18 cellular contexts compared by ENCODE assay signal in the genomic region with DNA sequence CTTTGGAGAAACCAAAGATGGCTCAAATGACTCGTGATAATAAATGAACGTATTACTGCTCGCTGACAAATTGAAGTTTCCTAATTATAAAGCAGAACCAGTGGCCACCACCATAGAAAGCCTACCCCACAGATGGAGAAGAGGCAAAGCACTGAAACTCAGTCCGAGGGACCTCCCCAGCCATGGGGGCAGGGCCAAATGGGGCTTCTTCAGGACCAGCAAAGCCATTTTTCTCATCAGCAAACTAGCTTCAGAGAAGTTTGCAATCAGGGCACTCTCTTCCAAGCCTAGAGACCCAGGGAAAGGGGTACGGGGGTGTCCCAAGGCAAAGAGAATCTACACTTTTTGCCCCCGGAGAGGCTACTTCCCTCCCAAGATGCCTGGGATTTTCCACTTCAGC. TPM values are rescaled to one million over a fixed set of nuclear protein-coding genes. Genes with fewer than 3 reads are reported as not detected.
DNase-seq lines count a peak whose midpoint lies in the region; ATAC-seq, FAIRE-seq and TF ChIP-seq lines count a peak whose summit lies in the region.
"Had no signal": no experiment of that assay in that cellular context is flagged by ENCODE, and none has a peak within 500 bp of the region (broad histone marks: within the 10 kb centered on the region; RNA-seq: fewer than 3 reads in every experiment).

No MANE protein-coding gene starts in this region.

- no peak overlapping the region for H3K4me3 ChIP-seq in K562
- H3K4me3 ChIP-seq in stomach = no peak overlapping the region
- no peak overlapping the region for H3K4me3 ChIP-seq in PC-9
- H3K4me3 ChIP-seq: breast epithelium, skin epidermis, tibial nerve had no signal

- no peaks in the 10 kb centered on the region for H3K9me3 Mint-ChIP-seq in activated naive CD8-positive, alpha-beta T cell treated with anti-CD3 and anti-CD28 coated beads, Interleukin-2, amount 10 ng/mL, durations not matched to agents 7 days and 5 days
- no peaks in the 10 kb centered on the region for H3K9me3 Mint-ChIP-seq in activated naive CD8-positive, alpha-beta T cell treated with anti-CD3 and anti-CD28 coated beads, Interleukin-2, amount 50 U/mL, for 24 hours
- no peaks in the 10 kb centered on the region for H3K9me3 Mint-ChIP-seq in memory B cell
- H3K9me3 Mint-ChIP-seq: activated naive CD4-positive, alpha-beta T cell treated with anti-CD3 and anti-CD28 coated beads, Interleukin-2, amount 10 ng/mL, durations not matched to agents 7 days and 5 days had no signal

- FAIRE-seq in K562 (lab: Jason Lieb, UNC) = no peak

- POLR2A ChIA-PET in activated naive CD8-positive, alpha-beta T cell treated with anti-CD3 and anti-CD28 coated beads, Interleukin-2, amount 10 ng/mL, durations not matched to agents 7 days and 5 days (lab: Charles Lee) = no interaction called here
- POLR2A ChIA-PET in K562 (lab: Yijun Ruan, JAX) = interaction anchor here (0.7 to 4.2 kb wide), 5 partner anchors 10 to 60 kb away, joined by 3 to 21 read pairs (median 3); no protein-coding TSS in a partner anchor
- POLR2A ChIA-PET in PC-9 (lab: Charles Lee; ENCODE audit: unreplicated experiment) = no interaction called here

- in situ Hi-C loops in K562 (cut with MboI) = loop anchor here (5.0 kb wide), 1 partner anchor 160 kb away; no protein-coding TSS in a partner anchor

- intact Hi-C loops in K562 (cut with micrococcal nuclease) (no loop called here), stomach (cut with DNase I; ENCODE audit: low total_unique reads) (loop anchor here (10.0 kb wide), 1 partner anchor 158 kb away; no protein-coding TSS in a partner anchor), PC-9 (cut with micrococcal nuclease; ENCODE audit: unreplicated experiment) (no loop called here)

- DNase-seq in activated naive CD8-positive, alpha-beta T cell treated with anti-CD3 and anti-CD28 coated beads, Interleukin-2, amount 10 ng/mL, durations not matched to agents 7 days and 5 days = no peak
- no peak for DNase-seq in activated naive CD8-positive, alpha-beta T cell treated with anti-CD3 and anti-CD28 coated beads, Interleukin-2, amount 50 U/mL, for 24 hours
- DNase-seq in K562 (ENCODE audit: extremely low read depth in 1 of 4, low spot score in 3 of 4) (no peak), memory B cell (ENCODE audit: low spot score in 2 of 2) (no peak), stomach (no peak), PC-9 (no peak)
- DNase-seq: 8988T; activated CD4-positive, alpha-beta T cell treated with anti-CD3 and anti-CD28 coated beads, Interleukin-2, amount 50 U/mL, for 4 hours; activated naive CD4-positive, alpha-beta T cell treated with anti-CD3 and anti-CD28 coated beads, Interleukin-2, amount 10 ng/mL, durations not matched to agents 7 days and 5 days; CD4-positive, CD25-positive, alpha-beta regulatory T cell; GOT3; NCI-H748 treated with DMSO at 0.1 percent for 48 hours; occipital lobe had no signal

- TF ChIP-seq CTCF in K562 (IDR thresholded peaks at IDR 0.05 in 2 of 3, conservative IDR thresholded peaks at IDR 0.05 in 1 of 3; ENCODE audit: insufficient read depth in 2 of 3, low read depth in 1 of 3, low read length in 3 of 3) (no peak), stomach (IDR thresholded peaks at IDR 0.05) (no peak), PC-9 (conservative IDR thresholded peaks at IDR 0.05) (no peak)

- no peaks in the 10 kb centered on the region for H3K36me3 ChIP-seq in K562 (ENCODE audit: control insufficient read depth, insufficient read depth, low read length)
- no peaks in the 10 kb centered on the region for H3K36me3 ChIP-seq in stomach
- H3K36me3 ChIP-seq in PC-9 (ENCODE audit: low read depth) = no peaks in the 10 kb centered on the region
- H3K36me3 ChIP-seq: breast epithelium, tibial nerve had no signal

- H3K27me3 Mint-ChIP-seq in activated naive CD8-positive, alpha-beta T cell treated with anti-CD3 and anti-CD28 coated beads, Interleukin-2, amount 10 ng/mL, durations not matched to agents 7 days and 5 days = peaks cover 16% of the 10 kb centered on the region
- peaks cover 24% of the 10 kb centered on the region for H3K27me3 Mint-ChIP-seq in activated naive CD8-positive, alpha-beta T cell treated with anti-CD3 and anti-CD28 coated beads, Interleukin-2, amount 50 U/mL, for 24 hours
- no peaks in the 10 kb centered on the region for H3K27me3 Mint-ChIP-seq in memory B cell

- no peak overlapping the region; a peak in 1 of 4 replicates for H3K9ac ChIP-seq in K562 (ENCODE audit: insufficient read depth in 1 of 2, low read depth in 2 of 2, low read length in 2 of 2)

- no peak overlapping the region for H3K4me3 Mint-ChIP-seq in activated naive CD8-positive, alpha-beta T cell treated with anti-CD3 and anti-CD28 coated beads, Interleukin-2, amount 10 ng/mL, durations not matched to agents 7 days and 5 days
- no peak overlapping the region for H3K4me3 Mint-ChIP-seq in activated naive CD8-positive, alpha-beta T cell treated with anti-CD3 and anti-CD28 coated beads, Interleukin-2, amount 50 U/mL, for 24 hours
- peak overlapping the region; percentile 8 for H3K4me3 Mint-ChIP-seq in memory B cell
- H3K4me3 Mint-ChIP-seq: activated naive CD4-positive, alpha-beta T cell treated with anti-CD3 and anti-CD28 coated beads, Interleukin-2, amount 10 ng/mL, durations not matched to agents 7 days and 5 days; CD4-positive, CD25-positive, alpha-beta regulatory T cell had no signal

- peaks cover 3% of the 10 kb centered on the region for H3K36me3 Mint-ChIP-seq in activated naive CD8-positive, alpha-beta T cell treated with anti-CD3 and anti-CD28 coated beads, Interleukin-2, amount 10 ng/mL, durations not matched to agents 7 days and 5 days
- no peaks in the 10 kb centered on the region for H3K36me3 Mint-ChIP-seq in activated naive CD8-positive, alpha-beta T cell treated with anti-CD3 and anti-CD28 coated beads, Interleukin-2, amount 50 U/mL, for 24 hours (ENCODE audit: low read depth)
- no peaks in the 10 kb centered on the region for H3K36me3 Mint-ChIP-seq in memory B cell
- H3K36me3 Mint-ChIP-seq: CD4-positive, CD25-positive, alpha-beta regulatory T cell had no signal

- BruUV-seq in K562 (replicated peaks; lab: Mats Ljungman, UMichigan) = no TSS peak
- BruUV-seq in PC-9 (replicated peaks; lab: Mats Ljungman, UMichigan) = no TSS peak

- H3K27ac ChIP-seq in K562 (ENCODE audit: extremely low read depth, low read depth, low read length) (no peak overlapping the region), stomach (peak overlapping the region in 4 of 5 donors; percentile 46 to 69 (median 62)), PC-9 (no peak overlapping the region)

- WGBS in K562 (ENCODE audit: insufficient coverage, low coverage, missing lambda C conversion rate) = 62% methylated on average over 6 of the region's 6 CpGs
- 79 to 92% (median 84%) methylated on average over 6 of the region's 6 CpGs for WGBS in stomach, 5 donors

- no peak overlapping the region; the same call in 1 of the 2 replicates for H3K4me2 ChIP-seq in K562 (ENCODE audit: insufficient read depth, low read length)
- no peak overlapping the region for H3K4me2 ChIP-seq in PC-9

- H3K9me2 ChIP-seq in PC-9 (ENCODE audit: insufficient read depth) = no peaks in the 10 kb centered on the region

- TF ChIP-seq POLR2A in K562 (conservative IDR thresholded peaks at IDR 0.05) (no peak), stomach (IDR thresholded peaks at IDR 0.05) (no peak)

- H3F3A ChIP-seq in PC-9 (ENCODE audit: insufficient read depth, low read depth) = peaks cover 32% of the 10 kb centered on the region

- CTCF ChIA-PET in K562 (lab: Yijun Ruan, JAX; ENCODE audit: low intra/inter-chr PET ratio) = no interaction called here
- CTCF ChIA-PET in PC-9 (lab: Charles Lee) = interaction anchor here (1.1 kb wide), 1 partner anchor 162 kb away, joined by 5 read pairs; no protein-coding TSS in a partner anchor

- H3K4me1 ChIP-seq in K562 (replicated peaks in 1 of 2; ENCODE audit: control insufficient read depth in 2 of 2, insufficient read depth in 2 of 2, low read length in 2 of 2) = peaks cover 19 to 58% of the 10 kb centered on the region in 2 experiments
- H3K4me1 ChIP-seq in stomach = peaks cover 19 to 58% (median 41%) of the 10 kb centered on the region in 4 donors
- peaks cover 36% of the 10 kb centered on the region for H3K4me1 ChIP-seq in PC-9 (replicated peaks; ENCODE audit: insufficient read depth)

- H3K9me1 ChIP-seq in K562 (ENCODE audit: control insufficient read depth, insufficient read depth, low read length) = no peaks in the 10 kb centered on the region

- H4K20me1 ChIP-seq in K562 (replicated peaks; ENCODE audit: control insufficient read depth, insufficient read depth, low read length) (no peaks in the 10 kb centered on the region), PC-9 (ENCODE audit: insufficient read depth) (no peaks in the 10 kb centered on the region)

- TF ChIP-seq EP300 in K562 (IDR thresholded peaks at IDR 0.05; ENCODE audit: low read length) (no peak), stomach (IDR thresholded peaks at IDR 0.05) (no peak)

- H3K9me3 ChIP-seq in K562 (replicated peaks; ENCODE audit: control insufficient read depth, insufficient read depth, low read depth, low read length) (no peaks in the 10 kb centered on the region), stomach (no peaks in the 10 kb centered on the region), PC-9 (ENCODE audit: insufficient read depth, low read depth) (no peaks in the 10 kb centered on the region)
- H3K9me3 ChIP-seq: breast epithelium, tibial nerve had no signal

- H3K79me2 ChIP-seq in K562 (ENCODE audit: control insufficient read depth, insufficient read depth, low read length) (0 out of 3 replicates have a peak, but pooled peaks cover 2% of the 10 kb centered on the region), PC-9 (ENCODE audit: low read depth) (no peaks in the 10 kb centered on the region)

- no peak for TF ChIP-seq RAD21 in K562 (CRISPR knock-in tag; conservative IDR thresholded peaks at IDR 0.05 in 1 of 2, IDR thresholded peaks at IDR 0.05 in 1 of 2)

- H3K27ac Mint-ChIP-seq in activated naive CD8-positive, alpha-beta T cell treated with anti-CD3 and anti-CD28 coated beads, Interleukin-2, amount 10 ng/mL, durations not matched to agents 7 days and 5 days = peak overlapping the region; percentile 81
- no peak overlapping the region for H3K27ac Mint-ChIP-seq in activated naive CD8-positive, alpha-beta T cell treated with anti-CD3 and anti-CD28 coated beads, Interleukin-2, amount 50 U/mL, for 24 hours
- H3K27ac Mint-ChIP-seq in memory B cell = peak overlapping the region; percentile 82
- H3K27ac Mint-ChIP-seq: CD4-positive, CD25-positive, alpha-beta regulatory T cell had no signal

- ATAC-seq in activated naive CD8-positive, alpha-beta T cell treated with anti-CD3 and anti-CD28 coated beads, Interleukin-2, amount 10 ng/mL, durations not matched to agents 7 days and 5 days (ENCODE audit: low read depth) = no peak
- ATAC-seq in activated naive CD8-positive, alpha-beta T cell treated with anti-CD3 and anti-CD28 coated beads, Interleukin-2, amount 50 U/mL, for 24 hours = no peak
- ATAC-seq in K562 (no peak), memory B cell (ENCODE audit: low read depth) (peak; percentile 5), GM19023 (IDR thresholded peaks at IDR 0.05; ENCODE audit: unreplicated experiment) (no peak), HG03139 (IDR thresholded peaks at IDR 0.05; ENCODE audit: unreplicated experiment) (no peak)

- peaks cover 36% of the 10 kb centered on the region for H3K4me1 Mint-ChIP-seq in activated naive CD8-positive, alpha-beta T cell treated with anti-CD3 and anti-CD28 coated beads, Interleukin-2, amount 10 ng/mL, durations not matched to agents 7 days and 5 days
- peaks cover 30% of the 10 kb centered on the region for H3K4me1 Mint-ChIP-seq in activated naive CD8-positive, alpha-beta T cell treated with anti-CD3 and anti-CD28 coated beads, Interleukin-2, amount 50 U/mL, for 24 hours
- peaks cover 41% of the 10 kb centered on the region for H3K4me1 Mint-ChIP-seq in memory B cell

- H3K27me3 ChIP-seq in K562 (ENCODE audit: control insufficient read depth in 2 of 2, insufficient read depth in 2 of 2, low read length in 2 of 2) (no peaks in the 10 kb centered on the region), stomach (peaks cover 0 to 12% (median 2%) of the 10 kb centered on the region in 3 donors), PC-9 (ENCODE audit: insufficient read depth, low read depth) (no peaks in the 10 kb centered on the region)
- H3K27me3 ChIP-seq: breast epithelium, tibial nerve had no signal

- peak overlapping the region; percentile 52 for H2AFZ ChIP-seq in K562 (ENCODE audit: low read depth, low read length)
- no peak overlapping the region for H2AFZ ChIP-seq in PC-9

RNA-seq across cellular contexts. Expression of gene IL6, which starts 4.4 kb away (rescaled TPM):
- total RNA-seq in activated naive CD8-positive, alpha-beta T cell treated with anti-CD3 and anti-CD28 coated beads, Interleukin-2, amount 10 ng/mL, durations not matched to agents 7 days and 5 days = under 1 TPM; 0.64 to 0.99 TPM
- 5.2 and 5.4 TPM in 2 replicates for total RNA-seq in K562 (2011; cell fraction: chromatin; rRNA removed; ENCODE audit: low replicate concordance)
- total RNA-seq in K562 (2011; cell fraction: nucleolus; rRNA removed) = 2.2 and 6.7 TPM in 2 replicates
- total RNA-seq in K562 (2011; cell fraction: nucleoplasm; rRNA removed) = 1.9 and 7.3 TPM in 2 replicates
- 1.1 and 1.2 TPM in 2 replicates for total RNA-seq in K562 (2014; rRNA removed)
- total RNA-seq in K562 (2014; rRNA removed; fragmentation: Illumina TruSeq; extraction: Trizol) = 1.3 and 1.5 TPM in 2 replicates
- total RNA-seq in K562 (2015; rRNA removed; fragmentation: Illumina TruSeq; extraction: Trizol) = 0.68 and 0.76 TPM in 2 replicates
- 0.94 and 1.5 TPM in 2 replicates for total RNA-seq in K562 (2021)
- 1.2 and 1.6 TPM in 2 replicates for polyA plus RNA-seq in K562 (2011; rRNA removed)
- 0.48 and 0.63 TPM in 2 replicates for polyA plus RNA-seq in K562 (2011; cell fraction: cytosol; rRNA removed)
- polyA plus RNA-seq in K562 (2011; cell fraction: nucleus; rRNA removed) = 3.0 and 4.2 TPM in 2 replicates
- 1.1 and 2.5 TPM in 2 replicates for polyA plus RNA-seq in K562 (2012)
- 2.0 and 2.2 TPM in 2 replicates for polyA plus RNA-seq in K562 (2014; fragmentation: Illumina TruSeq; extraction: Trizol)
- 1 to 10 TPM; 1.5 to 2.9 TPM for polyA plus RNA-seq in K562 (2014; fragmentation: Nextera tagmentation; extraction: Ambion mirVana)
- polyA plus RNA-seq in K562 (2014; rRNA removed) = 1.2 and 2.2 TPM in 2 replicates
- polyA minus RNA-seq in K562 (2011; rRNA and poly(A)+ RNA removed) = 0.57 and 1.1 TPM in 2 replicates
- polyA minus RNA-seq in K562 (2011; cell fraction: cytosol; rRNA and poly(A)+ RNA removed) = 1.4 and 1.5 TPM in 2 replicates
- 2.4 TPM in 2 replicates for polyA minus RNA-seq in K562 (2011; cell fraction: nucleus; rRNA and poly(A)+ RNA removed)
- total RNA-seq in stomach = not detected
- 1 to 10 TPM in 2 of 3 donors, under 1 TPM in 1; 0.95 to 9.2 (median 3.1) TPM for polyA plus RNA-seq in stomach
- total RNA-seq in PC-9 (2021) = 1.4 and 1.7 TPM in 2 replicates
- total RNA-seq: CD4-positive, CD25-positive, alpha-beta regulatory T cell; occipital lobe had no signal
- polyA plus RNA-seq: CD4-positive, CD25-positive, alpha-beta regulatory T cell had no signal

Comparison
In these comparisons a context has a peak if more than half of its experiments do, and no peak if none do; other contexts are left out.
1. H3K27ac ChIP-seq: peak in stomach (4 of 5); none in K562 (single experiment) and PC-9 (single experiment).